Comparison of ENCODE assay signal across 2 cellular contexts in the genomic region with DNA sequence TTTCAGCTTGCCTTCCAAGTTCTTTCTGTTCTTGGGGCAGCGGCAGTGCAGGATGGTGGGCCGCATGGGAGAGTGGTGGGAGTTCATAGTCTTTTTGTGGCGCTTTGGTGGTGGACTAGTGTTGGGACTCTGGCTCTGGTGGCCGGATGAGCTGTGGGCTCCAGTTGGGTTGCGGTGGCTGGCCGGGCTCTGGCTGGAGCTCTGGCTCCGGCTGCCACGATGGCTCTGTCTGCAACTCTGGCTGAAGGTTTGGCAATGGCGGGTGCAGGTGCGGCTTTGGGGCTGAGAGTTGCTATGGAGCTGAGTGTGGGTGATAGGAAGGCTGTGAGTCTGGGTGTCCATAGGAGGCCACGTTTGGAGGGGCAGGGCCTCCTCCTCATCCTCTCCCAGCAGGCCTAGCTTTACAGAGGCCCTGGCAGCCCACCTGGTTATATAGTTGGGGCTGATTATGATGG.
TF ChIP-seq lines count a peak whose summit lies in the region.

TSS of gene TNP2 (minus strand) at position 405 of the 455 bp plus-strand sequence. CDS start at position 342, 63 bp downstream.

TF ChIP-seq in H1, 55 proteins besides CTCF, POLR2A, EP300 and RAD21:
- TF ChIP-seq MAFK (IDR thresholded peaks at IDR 0.05; ENCODE audit: low read depth, low read length) (no peak), GTF2F1 (IDR thresholded peaks at IDR 0.05; ENCODE audit: borderline replicate concordance, low read depth, low read length) (no peak), KDM4A (IDR thresholded peaks at IDR 0.05; ENCODE audit: low read depth, low read length, severe bottlenecking) (no peak), ZNF274 (IDR thresholded peaks at IDR 0.05; ENCODE audit: borderline replicate concordance, extremely low read depth, low read length) (no peak), POLR2AphosphoS5 (IDR thresholded peaks at IDR 0.05; ENCODE audit: low read depth, low read length) (no peak), POU5F1 (IDR thresholded peaks at IDR 0.05; ENCODE audit: low read depth, low read length) (no peak), SIRT6 (IDR thresholded peaks at IDR 0.05; ENCODE audit: low read length) (no peak), FOSL1 (IDR thresholded peaks at IDR 0.05; ENCODE audit: insufficient read depth, low read depth, low read length) (no peak), RXRA (IDR thresholded peaks at IDR 0.05; ENCODE audit: insufficient read depth, low read depth, low read length) (no peak), CHD1 (IDR thresholded peaks at IDR 0.05; ENCODE audit: low read depth, low read length) (no peak), CREB1 (IDR thresholded peaks at IDR 0.05) (no peak), CBX8 (IDR thresholded peaks at IDR 0.05; ENCODE audit: borderline replicate concordance, low read depth, low read length) (no peak), HDAC6 (IDR thresholded peaks at IDR 0.05; ENCODE audit: low read depth, low read length) (no peak), JUND (IDR thresholded peaks at IDR 0.05; ENCODE audit: low read length) (no peak), YY1 (IDR thresholded peaks at IDR 0.05; ENCODE audit: low read depth, low read length) (no peak)

TF ChIP-seq in GM23338, 12 proteins besides CTCF, POLR2A, EP300 and RAD21:
- no peak for TF ChIP-seq EZH2 (IDR thresholded peaks at IDR 0.05; ENCODE audit: low read depth, unreplicated experiment)
- TF ChIP-seq EZH2phosphoT487 (IDR thresholded peaks at IDR 0.05; ENCODE audit: unreplicated experiment), result no peak
- TF ChIP-seq REST (IDR thresholded peaks at IDR 0.05; ENCODE audit: unreplicated experiment), result no peak
- TF ChIP-seq NANOG (IDR thresholded peaks at IDR 0.05; ENCODE audit: borderline replicate concordance), result no peak
- no peak for TF ChIP-seq ZNF114 (CRISPR knock-in tag; IDR thresholded peaks at IDR 0.05)
- no peak for TF ChIP-seq STAT1 (IDR thresholded peaks at IDR 0.05; ENCODE audit: unreplicated experiment)
- no peak for TF ChIP-seq CREB1 (CRISPR knock-in tag; IDR thresholded peaks at IDR 0.05; ENCODE audit: low read depth)
- no peak for TF ChIP-seq ETS1 (IDR thresholded peaks at IDR 0.05)
- TF ChIP-seq JUNB (IDR thresholded peaks at IDR 0.05; ENCODE audit: unreplicated experiment), result no peak
- TF ChIP-seq, protein P1, sequence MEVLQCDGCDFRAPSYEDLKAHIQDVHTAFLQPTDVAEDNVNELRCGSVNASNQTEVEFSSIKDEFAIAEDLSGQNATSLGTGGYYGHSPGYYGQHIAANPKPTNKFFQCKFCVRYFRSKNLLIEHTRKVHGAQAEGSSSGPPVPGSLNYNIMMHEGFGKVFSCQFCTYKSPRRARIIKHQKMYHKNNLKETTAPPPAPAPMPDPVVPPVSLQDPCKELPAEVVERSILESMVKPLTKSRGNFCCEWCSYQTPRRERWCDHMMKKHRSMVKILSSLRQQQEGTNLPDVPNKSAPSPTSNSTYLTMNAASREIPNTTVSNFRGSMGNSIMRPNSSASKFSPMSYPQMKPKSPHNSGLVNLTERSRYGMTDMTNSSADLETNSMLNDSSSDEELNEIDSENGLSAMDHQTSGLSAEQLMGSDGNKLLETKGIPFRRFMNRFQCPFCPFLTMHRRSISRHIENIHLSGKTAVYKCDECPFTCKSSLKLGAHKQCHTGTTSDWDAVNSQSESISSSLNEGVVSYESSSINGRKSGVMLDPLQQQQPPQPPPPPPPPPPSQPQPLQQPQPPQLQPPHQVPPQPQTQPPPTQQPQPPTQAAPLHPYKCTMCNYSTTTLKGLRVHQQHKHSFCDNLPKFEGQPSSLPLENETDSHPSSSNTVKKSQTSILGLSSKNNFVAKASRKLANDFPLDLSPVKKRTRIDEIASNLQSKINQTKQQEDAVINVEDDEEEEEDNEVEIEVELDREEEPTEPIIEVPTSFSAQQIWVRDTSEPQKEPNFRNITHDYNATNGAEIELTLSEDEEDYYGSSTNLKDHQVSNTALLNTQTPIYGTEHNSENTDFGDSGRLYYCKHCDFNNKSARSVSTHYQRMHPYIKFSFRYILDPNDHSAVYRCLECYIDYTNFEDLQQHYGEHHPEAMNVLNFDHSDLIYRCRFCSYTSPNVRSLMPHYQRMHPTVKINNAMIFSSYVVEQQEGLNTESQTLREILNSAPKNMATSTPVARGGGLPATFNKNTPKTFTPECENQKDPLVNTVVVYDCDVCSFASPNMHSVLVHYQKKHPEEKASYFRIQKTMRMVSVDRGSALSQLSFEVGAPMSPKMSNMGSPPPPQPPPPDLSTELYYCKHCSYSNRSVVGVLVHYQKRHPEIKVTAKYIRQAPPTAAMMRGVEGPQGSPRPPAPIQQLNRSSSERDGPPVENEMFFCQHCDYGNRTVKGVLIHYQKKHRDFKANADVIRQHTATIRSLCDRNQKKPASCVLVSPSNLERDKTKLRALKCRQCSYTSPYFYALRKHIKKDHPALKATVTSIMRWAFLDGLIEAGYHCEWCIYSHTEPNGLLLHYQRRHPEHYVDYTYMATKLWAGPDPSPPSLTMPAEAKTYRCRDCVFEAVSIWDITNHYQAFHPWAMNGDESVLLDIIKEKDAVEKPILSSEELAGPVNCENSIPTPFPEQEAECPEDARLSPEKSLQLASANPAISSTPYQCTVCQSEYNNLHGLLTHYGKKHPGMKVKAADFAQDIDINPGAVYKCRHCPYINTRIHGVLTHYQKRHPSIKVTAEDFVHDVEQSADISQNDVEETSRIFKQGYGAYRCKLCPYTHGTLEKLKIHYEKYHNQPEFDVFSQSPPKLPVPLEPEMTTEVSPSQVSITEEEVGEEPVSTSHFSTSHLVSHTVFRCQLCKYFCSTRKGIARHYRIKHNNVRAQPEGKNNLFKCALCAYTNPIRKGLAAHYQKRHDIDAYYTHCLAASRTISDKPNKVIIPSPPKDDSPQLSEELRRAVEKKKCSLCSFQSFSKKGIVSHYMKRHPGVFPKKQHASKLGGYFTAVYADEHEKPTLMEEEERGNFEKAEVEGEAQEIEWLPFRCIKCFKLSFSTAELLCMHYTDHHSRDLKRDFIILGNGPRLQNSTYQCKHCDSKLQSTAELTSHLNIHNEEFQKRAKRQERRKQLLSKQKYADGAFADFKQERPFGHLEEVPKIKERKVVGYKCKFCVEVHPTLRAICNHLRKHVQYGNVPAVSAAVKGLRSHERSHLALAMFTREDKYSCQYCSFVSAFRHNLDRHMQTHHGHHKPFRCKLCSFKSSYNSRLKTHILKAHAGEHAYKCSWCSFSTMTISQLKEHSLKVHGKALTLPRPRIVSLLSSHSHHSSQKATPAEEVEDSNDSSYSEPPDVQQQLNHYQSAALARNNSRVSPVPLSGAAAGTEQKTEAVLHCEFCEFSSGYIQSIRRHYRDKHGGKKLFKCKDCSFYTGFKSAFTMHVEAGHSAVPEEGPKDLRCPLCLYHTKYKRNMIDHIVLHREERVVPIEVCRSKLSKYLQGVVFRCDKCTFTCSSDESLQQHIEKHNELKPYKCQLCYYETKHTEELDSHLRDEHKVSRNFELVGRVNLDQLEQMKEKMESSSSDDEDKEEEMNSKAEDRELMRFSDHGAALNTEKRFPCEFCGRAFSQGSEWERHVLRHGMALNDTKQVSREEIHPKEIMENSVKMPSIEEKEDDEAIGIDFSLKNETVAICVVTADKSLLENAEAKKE (CRISPR knock-in tag; IDR thresholded peaks at IDR 0.05), result no peak
- TF ChIP-seq ZNF331 (CRISPR knock-in tag; IDR thresholded peaks at IDR 0.05; ENCODE audit: low read depth), result no peak
- TF ChIP-seq POLR2AphosphoS5 (IDR thresholded peaks at IDR 0.05; ENCODE audit: low read depth), result no peak
TF ChIP-seq in GM23338: peak in this region for 0.
